Comparison of ENCODE assay signal across 1 cellular context in genomic region chr11:70111269-70112016, GRCh38.
TF ChIP-seq lines count a peak whose summit lies in the region.

No MANE protein-coding gene starts in this region.

TF ChIP-seq in HEK293, 187 proteins besides CTCF, POLR2A, EP300 and RAD21 (continued from another document and continues in another):
- TF ChIP-seq, protein P1, sequence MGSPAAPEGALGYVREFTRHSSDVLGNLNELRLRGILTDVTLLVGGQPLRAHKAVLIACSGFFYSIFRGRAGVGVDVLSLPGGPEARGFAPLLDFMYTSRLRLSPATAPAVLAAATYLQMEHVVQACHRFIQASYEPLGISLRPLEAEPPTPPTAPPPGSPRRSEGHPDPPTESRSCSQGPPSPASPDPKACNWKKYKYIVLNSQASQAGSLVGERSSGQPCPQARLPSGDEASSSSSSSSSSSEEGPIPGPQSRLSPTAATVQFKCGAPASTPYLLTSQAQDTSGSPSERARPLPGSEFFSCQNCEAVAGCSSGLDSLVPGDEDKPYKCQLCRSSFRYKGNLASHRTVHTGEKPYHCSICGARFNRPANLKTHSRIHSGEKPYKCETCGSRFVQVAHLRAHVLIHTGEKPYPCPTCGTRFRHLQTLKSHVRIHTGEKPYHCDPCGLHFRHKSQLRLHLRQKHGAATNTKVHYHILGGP (tag by site-specific recombination; IDR thresholded peaks at IDR 0.05) = no peak
- TF ChIP-seq ZNF2 (tag by site-specific recombination; IDR thresholded peaks at IDR 0.05) (no peak), ZNF561 (tag by site-specific recombination; IDR thresholded peaks at IDR 0.05; ENCODE audit: borderline replicate concordance) (no peak), ZNF555 (tag by site-specific recombination; conservative IDR thresholded peaks at IDR 0.05) (no peak), ZNF324 (tag by site-specific recombination; IDR thresholded peaks at IDR 0.05) (no peak), ZNF76 (tag by site-specific recombination; IDR thresholded peaks at IDR 0.05; ENCODE audit: borderline replicate concordance, low read depth) (no peak), ZNF792 (tag by site-specific recombination; IDR thresholded peaks at IDR 0.05) (no peak), ZNF677 (tag by site-specific recombination; IDR thresholded peaks at IDR 0.05) (no peak), ZNF768 (tag by site-specific recombination; IDR thresholded peaks at IDR 0.05) (no peak), ZBTB21 (tag by site-specific recombination; IDR thresholded peaks at IDR 0.05) (peak; percentile 68), ZNF629 (tag by site-specific recombination; IDR thresholded peaks at IDR 0.05) (peak; percentile 90), ZNF311 (tag by site-specific recombination; IDR thresholded peaks at IDR 0.05; ENCODE audit: borderline replicate concordance) (no peak), KLF1 (tag by site-specific recombination; IDR thresholded peaks at IDR 0.05) (peak; percentile 43; the same call in 1 of the 2 replicates), FEZF1 (tag by site-specific recombination; IDR thresholded peaks at IDR 0.05) (peak; percentile 50), ZNF843 (tag by site-specific recombination; IDR thresholded peaks at IDR 0.05) (0 out of 2 replicates have a peak, but pooled peaks have one; percentile 29), REPIN1 (tag by site-specific recombination; IDR thresholded peaks at IDR 0.05; ENCODE audit: low read depth) (no peak), GLI2 (tag by site-specific recombination; IDR thresholded peaks at IDR 0.05; ENCODE audit: borderline replicate concordance, low read depth) (no peak), ZNF585B (tag by site-specific recombination; IDR thresholded peaks at IDR 0.05) (no peak), ZSCAN30 (tag by site-specific recombination; IDR thresholded peaks at IDR 0.05) (no peak), ZNF24 (tag by site-specific recombination; IDR thresholded peaks at IDR 0.05) (0 out of 2 replicates have a peak, but pooled peaks have one; percentile 29), ZNF600 (tag by site-specific recombination; IDR thresholded peaks at IDR 0.05) (no peak), ZNF785 (tag by site-specific recombination; IDR thresholded peaks at IDR 0.05) (no peak), ZNF114 (tag by site-specific recombination; IDR thresholded peaks at IDR 0.05) (no peak), ZNF707 (tag by site-specific recombination; IDR thresholded peaks at IDR 0.05) (no peak), ZNF174 (tag by site-specific recombination; IDR thresholded peaks at IDR 0.05) (no peak), ZNF558 (tag by site-specific recombination; IDR thresholded peaks at IDR 0.05) (no peak), ZNF214 (tag by site-specific recombination; IDR thresholded peaks at IDR 0.05; ENCODE audit: borderline replicate concordance) (no peak), ZNF248 (tag by site-specific recombination; IDR thresholded peaks at IDR 0.05) (no peak), GLIS1 (tag by site-specific recombination; IDR thresholded peaks at IDR 0.05) (peak; percentile 96), ZNF670 (tag by site-specific recombination; IDR thresholded peaks at IDR 0.05; ENCODE audit: low read depth) (no peak), ZNF221 (tag by site-specific recombination; IDR thresholded peaks at IDR 0.05; ENCODE audit: borderline replicate concordance) (no peak), EGR2 (tag by site-specific recombination; IDR thresholded peaks at IDR 0.05; ENCODE audit: low read depth) (no peak), ZBTB8A (tag by site-specific recombination; IDR thresholded peaks at IDR 0.05) (no peak), ZNF18 (tag by site-specific recombination; IDR thresholded peaks at IDR 0.05) (peak; percentile 53), ZNF514 (tag by site-specific recombination; IDR thresholded peaks at IDR 0.05) (no peak), ZNF518A (tag by site-specific recombination; conservative IDR thresholded peaks at IDR 0.05; ENCODE audit: low read depth) (no peak), ZNF394 (tag by site-specific recombination; IDR thresholded peaks at IDR 0.05; ENCODE audit: borderline replicate concordance) (no peak), ZNF292 (tag by site-specific recombination; IDR thresholded peaks at IDR 0.05; ENCODE audit: borderline replicate concordance, low read depth) (no peak)
- TF ChIP-seq, protein P2, sequence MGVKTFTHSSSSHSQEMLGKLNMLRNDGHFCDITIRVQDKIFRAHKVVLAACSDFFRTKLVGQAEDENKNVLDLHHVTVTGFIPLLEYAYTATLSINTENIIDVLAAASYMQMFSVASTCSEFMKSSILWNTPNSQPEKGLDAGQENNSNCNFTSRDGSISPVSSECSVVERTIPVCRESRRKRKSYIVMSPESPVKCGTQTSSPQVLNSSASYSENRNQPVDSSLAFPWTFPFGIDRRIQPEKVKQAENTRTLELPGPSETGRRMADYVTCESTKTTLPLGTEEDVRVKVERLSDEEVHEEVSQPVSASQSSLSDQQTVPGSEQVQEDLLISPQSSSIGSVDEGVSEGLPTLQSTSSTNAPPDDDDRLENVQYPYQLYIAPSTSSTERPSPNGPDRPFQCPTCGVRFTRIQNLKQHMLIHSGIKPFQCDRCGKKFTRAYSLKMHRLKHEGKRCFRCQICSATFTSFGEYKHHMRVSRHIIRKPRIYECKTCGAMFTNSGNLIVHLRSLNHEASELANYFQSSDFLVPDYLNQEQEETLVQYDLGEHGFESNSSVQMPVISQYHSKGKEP (tag by site-specific recombination; IDR thresholded peaks at IDR 0.05) = 0 out of 2 replicates have a peak, but pooled peaks have one; percentile 40
- TF ChIP-seq, protein P3, sequence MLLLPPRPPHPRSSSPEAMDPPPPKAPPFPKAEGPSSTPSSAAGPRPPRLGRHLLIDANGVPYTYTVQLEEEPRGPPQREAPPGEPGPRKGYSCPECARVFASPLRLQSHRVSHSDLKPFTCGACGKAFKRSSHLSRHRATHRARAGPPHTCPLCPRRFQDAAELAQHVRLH (tag by site-specific recombination; IDR thresholded peaks at IDR 0.05) = no peak
- TF ChIP-seq, protein P4, sequence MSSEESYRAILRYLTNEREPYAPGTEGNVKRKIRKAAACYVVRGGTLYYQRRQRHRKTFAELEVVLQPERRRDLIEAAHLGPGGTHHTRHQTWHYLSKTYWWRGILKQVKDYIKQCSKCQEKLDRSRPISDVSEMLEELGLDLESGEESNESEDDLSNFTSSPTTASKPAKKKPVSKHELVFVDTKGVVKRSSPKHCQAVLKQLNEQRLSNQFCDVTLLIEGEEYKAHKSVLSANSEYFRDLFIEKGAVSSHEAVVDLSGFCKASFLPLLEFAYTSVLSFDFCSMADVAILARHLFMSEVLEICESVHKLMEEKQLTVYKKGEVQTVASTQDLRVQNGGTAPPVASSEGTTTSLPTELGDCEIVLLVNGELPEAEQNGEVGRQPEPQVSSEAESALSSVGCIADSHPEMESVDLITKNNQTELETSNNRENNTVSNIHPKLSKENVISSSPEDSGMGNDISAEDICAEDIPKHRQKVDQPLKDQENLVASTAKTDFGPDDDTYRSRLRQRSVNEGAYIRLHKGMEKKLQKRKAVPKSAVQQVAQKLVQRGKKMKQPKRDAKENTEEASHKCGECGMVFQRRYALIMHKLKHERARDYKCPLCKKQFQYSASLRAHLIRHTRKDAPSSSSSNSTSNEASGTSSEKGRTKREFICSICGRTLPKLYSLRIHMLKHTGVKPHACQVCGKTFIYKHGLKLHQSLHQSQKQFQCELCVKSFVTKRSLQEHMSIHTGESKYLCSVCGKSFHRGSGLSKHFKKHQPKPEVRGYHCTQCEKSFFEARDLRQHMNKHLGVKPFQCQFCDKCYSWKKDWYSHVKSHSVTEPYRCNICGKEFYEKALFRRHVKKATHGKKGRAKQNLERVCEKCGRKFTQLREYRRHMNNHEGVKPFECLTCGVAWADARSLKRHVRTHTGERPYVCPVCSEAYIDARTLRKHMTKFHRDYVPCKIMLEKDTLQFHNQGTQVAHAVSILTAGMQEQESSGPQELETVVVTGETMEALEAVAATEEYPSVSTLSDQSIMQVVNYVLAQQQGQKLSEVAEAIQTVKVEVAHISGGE (tag by site-specific recombination; conservative IDR thresholded peaks at IDR 0.05; ENCODE audit: low read depth) = no peak
- TF ChIP-seq, protein P5, sequence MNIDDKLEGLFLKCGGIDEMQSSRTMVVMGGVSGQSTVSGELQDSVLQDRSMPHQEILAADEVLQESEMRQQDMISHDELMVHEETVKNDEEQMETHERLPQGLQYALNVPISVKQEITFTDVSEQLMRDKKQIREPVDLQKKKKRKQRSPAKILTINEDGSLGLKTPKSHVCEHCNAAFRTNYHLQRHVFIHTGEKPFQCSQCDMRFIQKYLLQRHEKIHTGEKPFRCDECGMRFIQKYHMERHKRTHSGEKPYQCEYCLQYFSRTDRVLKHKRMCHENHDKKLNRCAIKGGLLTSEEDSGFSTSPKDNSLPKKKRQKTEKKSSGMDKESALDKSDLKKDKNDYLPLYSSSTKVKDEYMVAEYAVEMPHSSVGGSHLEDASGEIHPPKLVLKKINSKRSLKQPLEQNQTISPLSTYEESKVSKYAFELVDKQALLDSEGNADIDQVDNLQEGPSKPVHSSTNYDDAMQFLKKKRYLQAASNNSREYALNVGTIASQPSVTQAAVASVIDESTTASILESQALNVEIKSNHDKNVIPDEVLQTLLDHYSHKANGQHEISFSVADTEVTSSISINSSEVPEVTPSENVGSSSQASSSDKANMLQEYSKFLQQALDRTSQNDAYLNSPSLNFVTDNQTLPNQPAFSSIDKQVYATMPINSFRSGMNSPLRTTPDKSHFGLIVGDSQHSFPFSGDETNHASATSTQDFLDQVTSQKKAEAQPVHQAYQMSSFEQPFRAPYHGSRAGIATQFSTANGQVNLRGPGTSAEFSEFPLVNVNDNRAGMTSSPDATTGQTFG (tag by site-specific recombination; IDR thresholded peaks at IDR 0.05; ENCODE audit: borderline replicate concordance) = no peak
- TF ChIP-seq, protein P6, sequence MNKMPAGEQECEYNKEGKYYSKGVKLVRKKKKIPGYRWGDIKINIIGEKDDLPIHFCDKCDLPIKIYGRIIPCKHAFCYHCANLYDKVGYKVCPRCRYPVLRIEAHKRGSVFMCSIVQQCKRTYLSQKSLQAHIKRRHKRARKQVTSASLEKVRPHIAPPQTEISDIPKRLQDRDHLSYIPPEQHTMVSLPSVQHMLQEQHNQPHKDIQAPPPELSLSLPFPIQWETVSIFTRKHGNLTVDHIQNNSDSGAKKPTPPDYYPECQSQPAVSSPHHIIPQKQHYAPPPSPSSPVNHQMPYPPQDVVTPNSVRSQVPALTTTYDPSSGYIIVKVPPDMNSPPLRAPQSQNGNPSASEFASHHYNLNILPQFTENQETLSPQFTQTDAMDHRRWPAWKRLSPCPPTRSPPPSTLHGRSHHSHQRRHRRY (tag by site-specific recombination; IDR thresholded peaks at IDR 0.05) = no peak
- TF ChIP-seq, protein P7, sequence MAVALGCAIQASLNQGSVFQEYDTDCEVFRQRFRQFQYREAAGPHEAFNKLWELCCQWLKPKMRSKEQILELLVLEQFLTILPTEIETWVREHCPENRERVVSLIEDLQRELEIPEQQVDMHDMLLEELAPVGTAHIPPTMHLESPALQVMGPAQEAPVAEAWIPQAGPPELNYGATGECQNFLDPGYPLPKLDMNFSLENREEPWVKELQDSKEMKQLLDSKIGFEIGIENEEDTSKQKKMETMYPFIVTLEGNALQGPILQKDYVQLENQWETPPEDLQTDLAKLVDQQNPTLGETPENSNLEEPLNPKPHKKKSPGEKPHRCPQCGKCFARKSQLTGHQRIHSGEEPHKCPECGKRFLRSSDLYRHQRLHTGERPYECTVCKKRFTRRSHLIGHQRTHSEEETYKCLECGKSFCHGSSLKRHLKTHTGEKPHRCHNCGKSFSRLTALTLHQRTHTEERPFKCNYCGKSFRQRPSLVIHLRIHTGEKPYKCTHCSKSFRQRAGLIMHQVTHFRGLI (tag by site-specific recombination; IDR thresholded peaks at IDR 0.05) = no peak
